8 cellular contexts compared by ENCODE assay signal in the genomic region with DNA sequence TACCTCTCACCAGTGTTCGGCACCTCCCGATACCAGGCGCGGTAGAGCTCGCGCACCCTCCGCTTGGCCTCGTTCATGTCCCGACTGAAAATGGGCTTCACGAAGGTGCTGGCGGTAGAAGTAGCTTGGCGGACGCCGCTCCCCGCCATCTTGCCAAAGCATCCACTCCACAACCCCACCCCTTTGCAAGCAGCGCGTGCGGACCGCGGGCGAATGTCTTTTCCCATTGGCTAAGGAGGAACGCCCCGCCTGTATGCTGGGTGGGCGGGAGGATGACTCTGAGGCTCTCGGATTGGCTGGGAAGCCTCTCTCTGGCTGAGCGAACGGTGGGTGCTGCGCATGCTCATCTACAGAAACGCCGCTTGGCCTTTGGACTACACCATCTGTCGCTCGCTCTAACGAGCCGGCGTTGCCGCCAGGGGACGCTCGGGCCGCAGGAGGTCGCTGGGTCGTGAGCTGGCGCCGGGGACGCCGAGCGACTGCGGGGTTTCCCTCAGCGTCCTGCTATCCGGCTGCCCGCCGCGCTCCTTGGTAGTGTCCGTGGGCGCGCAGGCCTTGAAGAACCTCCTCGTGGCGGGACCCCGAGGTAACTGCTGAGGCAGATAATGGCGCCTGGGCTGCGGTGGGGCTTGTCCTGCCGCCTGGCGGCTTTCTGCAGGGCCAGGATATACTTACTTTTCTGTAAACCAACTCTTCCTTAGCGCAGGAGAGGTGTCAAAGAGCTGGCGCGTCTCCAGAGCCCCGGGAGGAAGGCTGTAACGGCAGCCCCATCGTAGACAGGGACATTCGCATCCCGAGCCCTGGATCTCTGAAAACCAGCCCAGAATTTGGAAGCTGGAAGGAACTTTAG. TPM values are rescaled to one million over a fixed set of nuclear protein-coding genes. Genes with fewer than 3 reads are reported as not detected.
DNase-seq lines count a peak whose midpoint lies in the region; ATAC-seq lines count a peak whose summit lies in the region.

Gene NDUFA6, minus strand, starts transcription at position 177 of the 850 bp plus-strand sequence. Its CDS starts 28 bp downstream, at position 149.

- peak; percentile 90 for DNase-seq in GM19240 (ENCODE audit: insufficient read length, low spot score)
- peak; percentile 95 for DNase-seq in NCI-H526 treated with DMSO at 0.1 percent for 48 hours (lab: John Stamatoyannopoulos, UW)
- peak; percentile 99 for DNase-seq in activated CD4-positive, alpha-beta T cell treated with anti-CD3 and anti-CD28 coated beads, Interleukin-2, amount 10 ng/mL, durations not matched to agents 7 days and 5 days
- peak; percentile 82 for DNase-seq in cortex of kidney (lab: John Stamatoyannopoulos, UW)
- DNase-seq in left kidney (ENCODE audit: low read depth, low spot score) = peak; percentile 100
- peak; percentile 98 for DNase-seq in stimulated activated CD4-positive, alpha-beta T cell treated with anti-CD3 and anti-CD28 coated beads, Interleukin-2, amount 100 ng/mL, for 4 hours (ENCODE audit: low read depth)

- ATAC-seq in HG03469 (IDR thresholded peaks at IDR 0.05; ENCODE audit: unreplicated experiment) = peak; percentile 83

- H3K4me3 Mint-ChIP-seq in activated CD4-positive, alpha-beta T cell treated with anti-CD3 and anti-CD28 coated beads, Interleukin-2, amount 10 ng/mL, durations not matched to agents 7 days and 5 days = peak within 1 kb of the TSS; percentile 98

- H3K36me3 ChIP-seq in BLaER1 = peaks cover 31% of the 10 kb centered on the region

- no peaks in the 10 kb centered on the region for H3K27me3 ChIP-seq in BLaER1

- POLR2A ChIA-PET in activated CD4-positive, alpha-beta T cell treated with anti-CD3 and anti-CD28 coated beads, Interleukin-2, amount 10 ng/mL, durations not matched to agents 7 days and 5 days (lab: Charles Lee) = interaction anchor here (0.6 to 1.3 kb wide), 5 partner anchors 11 to 258 kb away, joined by 3 to 5 read pairs (median 3); partner anchors contain the start of genes NAGA and SMDT1

- peaks cover 12% of the 10 kb centered on the region; the same call in 1 of the 2 replicates for H3K9me3 ChIP-seq in BLaER1

- peak within 1 kb of the TSS; percentile 80 for H3K4me2 ChIP-seq in BLaER1

- CTCF ChIA-PET in activated CD4-positive, alpha-beta T cell treated with anti-CD3 and anti-CD28 coated beads, Interleukin-2, amount 10 ng/mL, durations not matched to agents 7 days and 5 days (lab: Charles Lee) = interaction anchor here (0.6 to 4.0 kb wide), 44 partner anchors 9 to 361 kb away, joined by 3 to 50 read pairs (median 4); partner anchors contain the start of genes NAGA, NFAM1, SMDT1 and SMIM45

- peaks cover 19% of the 10 kb centered on the region; the same call in 1 of the 2 replicates for H4K20me1 ChIP-seq in BLaER1

- no peaks in the 10 kb centered on the region for H3K27me3 Mint-ChIP-seq in activated CD4-positive, alpha-beta T cell treated with anti-CD3 and anti-CD28 coated beads, Interleukin-2, amount 10 ng/mL, durations not matched to agents 7 days and 5 days

- H3K27ac Mint-ChIP-seq in activated CD4-positive, alpha-beta T cell treated with anti-CD3 and anti-CD28 coated beads, Interleukin-2, amount 10 ng/mL, durations not matched to agents 7 days and 5 days = peak within 1 kb of the TSS; percentile 99

- peaks cover 33% of the 10 kb centered on the region for H3K36me3 Mint-ChIP-seq in activated CD4-positive, alpha-beta T cell treated with anti-CD3 and anti-CD28 coated beads, Interleukin-2, amount 10 ng/mL, durations not matched to agents 7 days and 5 days (ENCODE audit: low read depth)

- peak within 1 kb of the TSS; percentile 90 for H3K4me3 ChIP-seq in BLaER1

- H3K4me1 ChIP-seq in BLaER1 = peaks cover 26% of the 10 kb centered on the region

- H3K27ac ChIP-seq in BLaER1 = peak within 1 kb of the TSS; percentile 96

- H3K4me1 Mint-ChIP-seq in activated CD4-positive, alpha-beta T cell treated with anti-CD3 and anti-CD28 coated beads, Interleukin-2, amount 10 ng/mL, durations not matched to agents 7 days and 5 days = peaks cover 29% of the 10 kb centered on the region

- H3K9me3 Mint-ChIP-seq in activated CD4-positive, alpha-beta T cell treated with anti-CD3 and anti-CD28 coated beads, Interleukin-2, amount 10 ng/mL, durations not matched to agents 7 days and 5 days = peaks cover 7% of the 10 kb centered on the region

- H3K9ac ChIP-seq in BLaER1 = peak within 1 kb of the TSS; percentile 97

RNA-seq across cellular contexts. Expression of gene NDUFA6, which starts in this region (rescaled TPM):
- total RNA-seq in activated CD4-positive, alpha-beta T cell treated with anti-CD3 and anti-CD28 coated beads, Interleukin-2, amount 10 ng/mL, durations not matched to agents 7 days and 5 days = 10 to 100 TPM; 85.9 to 89.8 TPM

Comparison
In these comparisons a context has a peak if more than half of its experiments do, and no peak if none do; other contexts are left out.
1. Peak in every context shown above with its lines: DNase-seq, ATAC-seq, H3K4me3 ChIP-seq and H3K27ac ChIP-seq.